2 cellular contexts compared by ENCODE assay signal in genomic region chr7:45235905-45236304, GRCh38.
A peak's percentile ranks its signal among the peaks of the same experiment; 100 is the strongest.
TF ChIP-seq lines count a peak whose summit lies in the region.

No MANE protein-coding gene starts in this region.

TF ChIP-seq in K562, 482 proteins besides CTCF, POLR2A, EP300 and RAD21 (continued from another document):
- no peak for TF ChIP-seq MITF (IDR thresholded peaks at IDR 0.05)
- TF ChIP-seq ZBTB2 (IDR thresholded peaks at IDR 0.05) = peak; percentile 67; the same call in 1 of the 2 replicates
- 0 out of 2 replicates have a peak, but pooled peaks have one; percentile 38 for TF ChIP-seq MTA1 (IDR thresholded peaks at IDR 0.05; ENCODE audit: borderline replicate concordance)
- TF ChIP-seq ARNT (IDR thresholded peaks at IDR 0.05) = no peak
- TF ChIP-seq ID3 (CRISPR knock-in tag; IDR thresholded peaks at IDR 0.05) = no peak
- TF ChIP-seq ID3 (tag; IDR thresholded peaks at IDR 0.05) = no peak
- no peak for TF ChIP-seq CEBPB (tag; IDR thresholded peaks at IDR 0.05)
- TF ChIP-seq GATAD2B (IDR thresholded peaks at IDR 0.05; ENCODE audit: borderline replicate concordance) = peak; percentile 63

TF ChIP-seq in H1, 55 proteins besides CTCF, POLR2A, EP300 and RAD21 (continued from another document):
- TF ChIP-seq CHD7 (IDR thresholded peaks at IDR 0.05; ENCODE audit: insufficient replicate concordance, low read length) (no peak), JUND (IDR thresholded peaks at IDR 0.05; ENCODE audit: low read length) (no peak), SUZ12 (IDR thresholded peaks at IDR 0.05; ENCODE audit: low read length) (no peak), SIN3A (conservative IDR thresholded peaks at IDR 0.05 in 1 of 2, IDR thresholded peaks at IDR 0.05 in 1 of 2; ENCODE audit: low read depth in 1 of 2, low read length in 2 of 2) (no peak), HDAC6 (IDR thresholded peaks at IDR 0.05; ENCODE audit: low read depth, low read length) (no peak), POU5F1 (IDR thresholded peaks at IDR 0.05; ENCODE audit: low read depth, low read length) (no peak), TBP (IDR thresholded peaks at IDR 0.05; ENCODE audit: low read depth, low read length) (no peak), RXRA (IDR thresholded peaks at IDR 0.05; ENCODE audit: insufficient read depth, low read depth, low read length) (no peak), SP1 (IDR thresholded peaks at IDR 0.05; ENCODE audit: low read depth, low read length) (no peak), SP4 (IDR thresholded peaks at IDR 0.05; ENCODE audit: low read length) (no peak), ATF3 (IDR thresholded peaks at IDR 0.05; ENCODE audit: insufficient read depth, low read depth, low read length) (no peak), BACH1 (IDR thresholded peaks at IDR 0.05; ENCODE audit: low read length) (no peak), SP2 (IDR thresholded peaks at IDR 0.05; ENCODE audit: low read length) (no peak)
